In genomic region chr9:138149672-138150656, GRCh38 we compare ENCODE assay signal across 1 cellular context.
TF ChIP-seq lines count a peak whose summit lies in the region.
"Not testable (repeated sequence)": the region's sequence is repeated elsewhere in the genome, so short reads cannot be mapped to it uniquely, and the experiment has no call there.

No MANE protein-coding gene starts in this region.

TF ChIP-seq in HepG2, 621 proteins besides CTCF, POLR2A, EP300 and RAD21 (continued from another document):
- TF ChIP-seq LCORL (IDR thresholded peaks at IDR 0.05): not testable (repeated sequence)
- TF ChIP-seq LCORL (CRISPR knock-in tag; IDR thresholded peaks at IDR 0.05) (0 out of 2 replicates have a peak, but pooled peaks have one; percentile 5), GATAD2A (CRISPR knock-in tag; IDR thresholded peaks at IDR 0.05) (0 out of 2 replicates have a peak, but pooled peaks have one; percentile 16)
TF ChIP-seq in HepG2: peak in this region for 50; not testable (repeated sequence) for 571.
